Comparison of ENCODE assay signal across 24 cellular contexts in genomic region chrX:87391742-87392141, GRCh38.
"Had no signal": no experiment of that assay in that cellular context is flagged by ENCODE, and none has a peak within 500 bp of the region (broad histone marks: within the 10 kb centered on the region; RNA-seq: fewer than 3 reads in every experiment).

No MANE protein-coding gene starts in this region.

- H3K9me3 ChIP-seq: adrenal gland had no signal

- H3K27me3 ChIP-seq: adrenal gland had no signal

- H3K36me3 ChIP-seq: adrenal gland had no signal

- H3K4me3 ChIP-seq: adrenal gland had no signal

- DNase-seq: activated CD4-positive, alpha-beta T cell treated with anti-CD3 and anti-CD28 coated beads for 4 hours; activated CD8-positive, alpha-beta memory T cell treated with anti-CD3 and anti-CD28 coated beads, Interleukin-2, amount 50 U/mL, for 4 hours; activated CD8-positive, alpha-beta T cell treated with anti-CD3 and anti-CD28 coated beads for 36 hours; activated gamma-delta T cell treated with Interleukin-2 at 50 U/mL for 16 hours; activated naive CD4-positive, alpha-beta T cell treated with anti-CD3 and anti-CD28 coated beads, Interleukin-2, amount 10 ng/mL, durations not matched to agents 7 days and 5 days; activated naive CD8-positive, alpha-beta T cell treated with anti-CD3 and anti-CD28 coated beads, Interleukin-2, amount 10 ng/mL, durations not matched to agents 7 days and 5 days; activated T-cell treated with anti-CD3 and anti-CD28 coated beads, Interleukin-2, amount 50 U/mL, for 72 hours; adrenal gland; anterior cingulate cortex; IMR-90; KG1; NCI-H1092; NCI-H1417; NCI-H2029 treated with DMSO at 0.1 percent for 48 hours; NCI-H345; NCI-H510A; NCI-H526 treated with DMSO at 0.1 percent for 48 hours; NCI-H82; RPMI8226; SW 1271 had no signal

- ATAC-seq: activated CD4-positive, CD25-positive, alpha-beta regulatory T cell treated with anti-CD3 and anti-CD28 coated beads, Interleukin-2, amount 50 U/mL, for 24 hours; activated CD8-positive, alpha-beta T cell treated with anti-CD3 and anti-CD28 coated beads for 36 hours; activated T-cell treated with anti-CD3 and anti-CD28 coated beads, Interleukin-2, amount 50 U/mL, for 72 hours; Panc1; Right ventricle myocardium inferior; SK-N-SH treated with all-trans-retinoic acid at 6 μM for 48 hours had no signal

- H3K4me1 ChIP-seq: adrenal gland had no signal
